ENCODE assay signal across 11 cellular contexts in the genomic region with DNA sequence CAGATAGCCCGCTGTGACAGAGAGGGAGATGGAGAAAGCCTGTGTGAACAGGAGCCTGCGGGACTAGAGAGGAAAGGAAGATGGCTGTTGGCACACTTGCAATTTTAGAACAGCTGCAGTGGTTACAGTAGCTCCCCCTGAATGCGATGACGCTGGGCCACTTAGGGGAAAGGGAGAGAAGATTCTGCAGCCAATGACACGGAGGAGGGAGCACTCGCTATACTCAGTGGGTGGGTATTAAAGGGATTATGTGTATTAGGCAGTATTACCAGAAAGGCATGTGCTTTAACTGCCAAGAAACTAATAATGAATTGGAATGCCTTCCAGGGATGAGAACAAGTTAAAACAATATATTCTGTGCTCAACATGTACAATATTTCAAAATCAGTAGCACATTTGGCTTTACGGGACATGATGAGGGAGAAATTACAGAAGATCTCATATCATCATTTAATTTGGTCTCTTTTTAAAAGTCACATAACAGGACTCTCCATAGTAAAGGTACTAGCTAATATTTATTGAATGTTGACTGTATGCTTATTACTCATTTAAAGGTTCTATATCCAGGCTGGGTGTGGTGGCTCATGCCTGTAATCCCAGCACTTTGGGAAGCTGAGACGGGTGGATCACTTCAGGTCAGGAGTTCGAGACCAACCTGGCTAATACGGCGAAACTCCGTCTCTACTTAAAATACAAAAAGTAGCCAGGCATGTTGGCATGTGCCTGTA. TPM values are rescaled to one million over a fixed set of nuclear protein-coding genes. Genes with fewer than 3 reads are reported as not detected.
DNase-seq lines count a peak whose midpoint lies in the region; ATAC-seq and TF ChIP-seq lines count a peak whose summit lies in the region.
"Had no signal": no experiment of that assay in that cellular context is flagged by ENCODE, and none has a peak within 500 bp of the region (broad histone marks: within the 10 kb centered on the region; RNA-seq: fewer than 3 reads in every experiment).

No MANE protein-coding gene starts in this region.

- WGBS in mesendoderm (ENCODE audit: extremely low coverage, insufficient coverage, low lambda C conversion rate), result no CpG with 5 or more reads among the region's 12 CpGs

- H3K36me3 ChIP-seq in fibroblast of lung (ENCODE audit: control insufficient read depth, insufficient read depth, low read length), result no peaks in the 10 kb centered on the region
- no peaks in the 10 kb centered on the region for H3K36me3 ChIP-seq in mesendoderm (ENCODE audit: control insufficient read depth, insufficient read depth, low read length)
- H3K36me3 ChIP-seq: adrenal gland, uterus had no signal

- H2BK120ac ChIP-seq in mesendoderm (ENCODE audit: low read depth, low read length), result no peak overlapping the region

- intact Hi-C loops in sciatic nerve (cut with DNase I), result no loop called here

- no peak overlapping the region for H2BK5ac ChIP-seq in mesendoderm (ENCODE audit: low read length)

- H3K79me2 ChIP-seq in fibroblast of lung (ENCODE audit: control insufficient read depth, insufficient read depth, low read length) (no peaks in the 10 kb centered on the region), mesendoderm (ENCODE audit: control insufficient read depth, insufficient read depth, low read length) (no peaks in the 10 kb centered on the region)

- H2AK5ac ChIP-seq in mesendoderm (ENCODE audit: low read length), result no peak overlapping the region

- H2AFZ ChIP-seq in fibroblast of lung (ENCODE audit: low read length), result no peak overlapping the region

- H3K27me3 ChIP-seq in fibroblast of lung (ENCODE audit: control insufficient read depth, insufficient read depth, low read length), result peaks cover 6% of the 10 kb centered on the region
- no peaks in the 10 kb centered on the region for H3K27me3 ChIP-seq in mesendoderm (ENCODE audit: insufficient read depth, low read length, poor library complexity)
- H3K27me3 ChIP-seq: adrenal gland, uterus had no signal

- no peak overlapping the region for H3K4me3 ChIP-seq in fibroblast of lung (replicated peaks in 1 of 4; ENCODE audit: control extremely low read depth in 1 of 4, insufficient read depth in 1 of 4, low read depth in 3 of 4, low read length in 4 of 4)
- no peak overlapping the region for H3K4me3 ChIP-seq in mesendoderm (ENCODE audit: low read length)
- H3K4me3 ChIP-seq: adrenal gland, uterus had no signal

- no peaks in the 10 kb centered on the region for H4K20me1 ChIP-seq in fibroblast of lung (ENCODE audit: control insufficient read depth, extremely low read depth, insufficient read depth, low read length)

- no peak overlapping the region for H3K18ac ChIP-seq in mesendoderm (ENCODE audit: low read length)

- no peaks in the 10 kb centered on the region for H3K9me3 ChIP-seq in fibroblast of lung (ENCODE audit: control insufficient read depth, insufficient read depth, low read depth, low read length)
- H3K9me3 ChIP-seq: adrenal gland, uterus had no signal

- peak; percentile 55 for DNase-seq in GM04504 (ENCODE audit: low read depth)
- DNase-seq in NCI-H69 (lab: John Stamatoyannopoulos, UW), result peak; percentile 81
- DNase-seq in fibroblast of lung (ENCODE audit: low read depth in 2 of 2), result peak; percentile 85
- DNase-seq in sciatic nerve (ENCODE audit: low spot score), result no peak
- no peak for DNase-seq in SKM-1 treated with dmso at 0.1 percent for 144 hours (lab: John Stamatoyannopoulos, UW; ENCODE audit: unreplicated experiment)
- no peak for DNase-seq in NK-92 treated with Interleukin-12 subunit alpha and Interleukin-12 subunit beta, amount 100 ng/mL, for 24 hours (lab: John Stamatoyannopoulos, UW)
- DNase-seq in stimulated activated naive CD8-positive, alpha-beta T cell treated with anti-CD3 and anti-CD28 coated beads, Interleukin-15, Interleukin-2, amounts not matched to agents 100 U/mL and 50 U/mL, for 24 hours, result no peak
- no peak for DNase-seq in mesendoderm
- DNase-seq: adrenal gland had no signal

- H4K8ac ChIP-seq in mesendoderm (ENCODE audit: low read depth, low read length), result no peak overlapping the region

- H3K23ac ChIP-seq in mesendoderm (ENCODE audit: low read length), result no peak overlapping the region

- no peak for TF ChIP-seq CTCF in fibroblast of lung (conservative IDR thresholded peaks at IDR 0.05 in 1 of 2, IDR thresholded peaks at IDR 0.05 in 1 of 2; ENCODE audit: low read depth in 1 of 2, low read length in 2 of 2)

- H4K5ac ChIP-seq in mesendoderm (ENCODE audit: low read length), result no peak overlapping the region

- H3K4me1 ChIP-seq in fibroblast of lung (ENCODE audit: control insufficient read depth, extremely low read depth, insufficient read depth, low read length), result no peaks in the 10 kb centered on the region
- no peaks in the 10 kb centered on the region for H3K4me1 ChIP-seq in mesendoderm (ENCODE audit: control insufficient read depth, low read depth, low read length)
- H3K4me1 ChIP-seq: uterus had no signal

- H3K27ac ChIP-seq in fibroblast of lung (ENCODE audit: insufficient read depth, low read length) (peak overlapping the region; percentile 1), mesendoderm (ENCODE audit: low read depth, low read length) (no peak overlapping the region)
- H3K27ac ChIP-seq: adrenal gland, KMS-11, uterus had no signal

- no peak overlapping the region for H2BK15ac ChIP-seq in mesendoderm (replicated peaks; ENCODE audit: low read depth)

- H3K56ac ChIP-seq in mesendoderm (ENCODE audit: low read length), result no peak overlapping the region

- no peaks in the 10 kb centered on the region for H3K79me1 ChIP-seq in mesendoderm (ENCODE audit: low read length)

- H3K4me2 ChIP-seq in fibroblast of lung (ENCODE audit: extremely low read depth, insufficient read depth, low read length) (peak overlapping the region; percentile 17), mesendoderm (ENCODE audit: low read length) (no peak overlapping the region)
- H3K4me2 ChIP-seq: KMS-11 had no signal

- H3K4ac ChIP-seq in mesendoderm (ENCODE audit: low read depth, low read length), result no peak overlapping the region

- ATAC-seq in sciatic nerve, result peak; percentile 56
- ATAC-seq in stimulated activated naive CD8-positive, alpha-beta T cell treated with anti-CD3 and anti-CD28 coated beads, Interleukin-15, Interleukin-2, amounts not matched to agents 100 U/mL and 50 U/mL, for 24 hours, result no peak

- H3K9ac ChIP-seq in fibroblast of lung (ENCODE audit: insufficient read depth, low read length), result no peak overlapping the region
- no peak overlapping the region for H3K9ac ChIP-seq in mesendoderm (ENCODE audit: low read length)
- H3K9ac ChIP-seq: KMS-11 had no signal

RNA-seq across cellular contexts. Expression of gene FOS, which starts 35.9 kb away (rescaled TPM):
- 71.4 and 178 TPM in 2 replicates for total RNA-seq in fibroblast of lung
- 24.6 and 347 TPM in 2 replicates for polyA plus RNA-seq in fibroblast of lung
- 20.7 and 373 TPM in 2 replicates for polyA plus RNA-seq in fibroblast of lung (2012)
- polyA minus RNA-seq in fibroblast of lung (ENCODE audit: low replicate concordance), result 80.6 and 399 TPM in 2 replicates
- total RNA-seq in sciatic nerve, result 209 TPM
- 30.2 TPM for polyA plus RNA-seq in mesendoderm (2013, experiment 1 of 2)
- 33.0 TPM for polyA plus RNA-seq in mesendoderm (2013, experiment 2 of 2)

Comparison
In these comparisons a context has a peak if more than half of its experiments do, and no peak if none do; other contexts are left out.
1. DNase-seq: peak in GM04504 (single experiment), NCI-H69 (single experiment) and fibroblast of lung (2 of 2); none in sciatic nerve (single experiment), SKM-1 treated with dmso at 0.1 percent for 144 hours (single experiment), NK-92 treated with Interleukin-12 subunit alpha and Interleukin-12 subunit beta, amount 100 ng/mL, for 24 hours (single experiment), stimulated activated naive CD8-positive, alpha-beta T cell treated with anti-CD3 and anti-CD28 coated beads, Interleukin-15, Interleukin-2, amounts not matched to agents 100 U/mL and 50 U/mL, for 24 hours (single experiment) and mesendoderm (single experiment).